In genomic region chr2:112031473-112031872, GRCh38 we compare ENCODE assay signal across 10 cellular contexts. TPM values are rescaled to one million over a fixed set of nuclear protein-coding genes. Genes with fewer than 3 reads are reported as not detected.
DNase-seq lines count a peak whose midpoint lies in the region; ATAC-seq lines count a peak whose summit lies in the region.
"Had no signal": no experiment of that assay in that cellular context is flagged by ENCODE, and none has a peak within 500 bp of the region (broad histone marks: within the 10 kb centered on the region; RNA-seq: fewer than 3 reads in every experiment).

No MANE protein-coding gene starts in this region.

- H3K4me3 Mint-ChIP-seq in activated CD8-positive, alpha-beta T cell treated with anti-CD3 and anti-CD28 coated beads, Interleukin-2, amount 10 ng/mL, durations not matched to agents 7 days and 5 days = no peak overlapping the region
- H3K4me3 Mint-ChIP-seq: B cell; natural killer cell treated with Interleukin-12 subunit alpha and Interleukin-12 subunit beta and Interleukin-15 and Interleukin-18, amount 100 ng/mL, for 72 hours had no signal

- H3K27me3 Mint-ChIP-seq in activated CD8-positive, alpha-beta T cell treated with anti-CD3 and anti-CD28 coated beads, Interleukin-2, amount 10 ng/mL, durations not matched to agents 7 days and 5 days (ENCODE audit: low read depth) = peaks cover 11% of the 10 kb centered on the region

- H3K9me3 ChIP-seq in esophagus (ENCODE audit: control insufficient read depth in 2 of 2, insufficient read depth in 1 of 2, low read depth in 1 of 2, low read length in 1 of 2) = no peaks in the 10 kb centered on the region

- H3K4me1 Mint-ChIP-seq in activated CD8-positive, alpha-beta T cell treated with anti-CD3 and anti-CD28 coated beads, Interleukin-2, amount 10 ng/mL, durations not matched to agents 7 days and 5 days (ENCODE audit: low read depth) = peaks cover 7% of the 10 kb centered on the region
- H3K4me1 Mint-ChIP-seq: B cell had no signal

- H3K4me3 ChIP-seq in esophagus (ENCODE audit: low read depth in 1 of 2, low read length in 2 of 2) = no peak overlapping the region

- POLR2A ChIA-PET in activated CD8-positive, alpha-beta T cell treated with anti-CD3 and anti-CD28 coated beads, Interleukin-2, amount 10 ng/mL, durations not matched to agents 7 days and 5 days (lab: Charles Lee) = no interaction called here

- CTCF ChIA-PET in activated CD8-positive, alpha-beta T cell treated with anti-CD3 and anti-CD28 coated beads, Interleukin-2, amount 10 ng/mL, durations not matched to agents 7 days and 5 days (lab: Charles Lee) = interaction anchor here (1.2 kb wide), 1 partner anchor 134 kb away, joined by 3 read pairs; no protein-coding TSS in a partner anchor

- H3K9me3 Mint-ChIP-seq in activated CD8-positive, alpha-beta T cell treated with anti-CD3 and anti-CD28 coated beads, Interleukin-2, amount 10 ng/mL, durations not matched to agents 7 days and 5 days (ENCODE audit: insufficient read depth) = no peaks in the 10 kb centered on the region
- H3K9me3 Mint-ChIP-seq: natural killer cell treated with Interleukin-12 subunit alpha and Interleukin-12 subunit beta and Interleukin-15 and Interleukin-18, amount 100 ng/mL, for 72 hours had no signal

- ATAC-seq in activated CD8-positive, alpha-beta T cell treated with anti-CD3 and anti-CD28 coated beads, Interleukin-2, amount 10 ng/mL, durations not matched to agents 7 days and 5 days = no peak
- ATAC-seq: natural killer cell treated with Interleukin-12 subunit alpha and Interleukin-12 subunit beta and Interleukin-15 and Interleukin-18, amount 100 ng/mL, for 72 hours had no signal

- 16 to 29% methylated on average over 5 of the region's 5 CpGs for WGBS in esophagus, 2 donors

- no peaks in the 10 kb centered on the region for H3K36me3 ChIP-seq in esophagus (ENCODE audit: control insufficient read depth in 2 of 2, insufficient read depth in 2 of 2, low read length in 1 of 2)

- H3K27me3 ChIP-seq in esophagus (ENCODE audit: control insufficient read depth in 1 of 2, insufficient read depth in 2 of 2, low read length in 2 of 2) = no peaks in the 10 kb centered on the region

- H3K27ac ChIP-seq in esophagus (ENCODE audit: low read depth in 2 of 2, low read length in 1 of 2) = peak overlapping the region; percentile 53 to 80

- peaks cover 0 to 3% of the 10 kb centered on the region in 2 donors for H3K4me1 ChIP-seq in esophagus (ENCODE audit: control insufficient read depth in 2 of 2, insufficient read depth in 2 of 2, low read length in 1 of 2)

- DNase-seq in SIG-M5 treated with dmso at 0.1 percent for 504 hours (lab: John Stamatoyannopoulos, UW; ENCODE audit: unreplicated experiment) (peak; percentile 22), SIG-M5 (lab: John Stamatoyannopoulos, UW) (no peak), mucosa of gallbladder (ENCODE audit: low spot score) (peak; percentile 44), NCI-H146 (lab: John Stamatoyannopoulos, UW) (no peak), T-helper 2 cell (no peak)
- no peak for DNase-seq in activated CD8-positive, alpha-beta T cell treated with anti-CD3 and anti-CD28 coated beads, Interleukin-2, amount 10 ng/mL, durations not matched to agents 7 days and 5 days
- DNase-seq in NK-92 treated with Interleukin-12 subunit alpha and Interleukin-12 subunit beta, amount 100 ng/mL, for 24 hours (lab: John Stamatoyannopoulos, UW) = no peak

- no peak overlapping the region for H3K27ac Mint-ChIP-seq in activated CD8-positive, alpha-beta T cell treated with anti-CD3 and anti-CD28 coated beads, Interleukin-2, amount 10 ng/mL, durations not matched to agents 7 days and 5 days
- H3K27ac Mint-ChIP-seq: B cell; natural killer cell treated with Interleukin-12 subunit alpha and Interleukin-12 subunit beta and Interleukin-15 and Interleukin-18, amount 100 ng/mL, for 72 hours had no signal

- H3K36me3 Mint-ChIP-seq in activated CD8-positive, alpha-beta T cell treated with anti-CD3 and anti-CD28 coated beads, Interleukin-2, amount 10 ng/mL, durations not matched to agents 7 days and 5 days (ENCODE audit: low read depth) = no peaks in the 10 kb centered on the region
- H3K36me3 Mint-ChIP-seq: natural killer cell treated with Interleukin-12 subunit alpha and Interleukin-12 subunit beta and Interleukin-15 and Interleukin-18, amount 100 ng/mL, for 72 hours had no signal

RNA-seq across cellular contexts. Expression of gene TMEM87B, which starts 23.6 kb away (rescaled TPM):
- polyA plus RNA-seq in esophagus = 10 to 100 TPM in 1 of 2 donors, 1 to 10 TPM in 1; 9.1 to 10.1 TPM
- 36.3 TPM for total RNA-seq in mucosa of gallbladder
- total RNA-seq in activated CD8-positive, alpha-beta T cell treated with anti-CD3 and anti-CD28 coated beads, Interleukin-2, amount 10 ng/mL, durations not matched to agents 7 days and 5 days = 10 to 100 TPM; 18.6 to 19.9 TPM

Comparison
In these comparisons a context has a peak if more than half of its experiments do, and no peak if none do; other contexts are left out.
1. DNase-seq: peak in SIG-M5 treated with dmso at 0.1 percent for 504 hours (single experiment) and mucosa of gallbladder (single experiment); none in SIG-M5 (single experiment), activated CD8-positive, alpha-beta T cell treated with anti-CD3 and anti-CD28 coated beads, Interleukin-2, amount 10 ng/mL, durations not matched to agents 7 days and 5 days (single experiment), NCI-H146 (single experiment), T-helper 2 cell (0 of 5) and NK-92 treated with Interleukin-12 subunit alpha and Interleukin-12 subunit beta, amount 100 ng/mL, for 24 hours (single experiment).